In genomic region chr14:69353168-69353567, GRCh38 we compare ENCODE assay signal across 21 cellular contexts.
"Had no signal": no experiment of that assay in that cellular context is flagged by ENCODE, and none has a peak within 500 bp of the region (broad histone marks: within the 10 kb centered on the region; RNA-seq: fewer than 3 reads in every experiment).

No MANE protein-coding gene starts in this region.

- ATAC-seq: activated T-cell treated with anti-CD3 and anti-CD28 coated beads, Interleukin-2, amount 50 U/mL, for 72 hours; heart right ventricle; left cardiac atrium; sciatic nerve; stimulated activated naive B cell treated with anti-CD40 and anti-IgM and Interleukin-4, amounts not matched to agents 10 μg/mL and 1 μg/mL and 100 μg/mL, for 72 hours had no signal

- H3K27me3 ChIP-seq: adrenal gland, breast epithelium, colonic mucosa, heart right ventricle, testis, uterus had no signal

- H3K9me3 ChIP-seq: adrenal gland, breast epithelium, colonic mucosa, heart right ventricle, testis, uterus had no signal

- H3K4me3 ChIP-seq: adrenal gland, breast epithelium, colonic mucosa, heart right ventricle, testis, uterus had no signal

- DNase-seq: activated CD4-positive, alpha-beta memory T cell treated with anti-CD3 and anti-CD28 coated beads, Interleukin-2, amount 10 ng/mL, durations not matched to agents 7 days and 5 days; activated CD4-positive, alpha-beta T cell treated with anti-CD3 and anti-CD28 coated beads for 48 hours; activated T-cell treated with anti-CD3 and anti-CD28 coated beads, Interleukin-2, amount 50 U/mL, for 72 hours; adrenal gland; colonic mucosa; effector CD4-positive, alpha-beta T cell; erythroblast; foreskin fibroblast; heart right ventricle; islet precursor cell; left cardiac atrium; mesenchymal stem cell; nephron progenitor cell; occipital lobe; small intestine; stimulated activated naive B cell treated with anti-CD40 and anti-IgM and Interleukin-4, amounts not matched to agents 10 μg/mL and 1 μg/mL and 100 μg/mL, for 72 hours; testis; trophoblast cell; uterus had no signal

- H3K27ac ChIP-seq: adrenal gland, breast epithelium, colonic mucosa, heart right ventricle, testis, uterus had no signal

- H3K36me3 ChIP-seq: adrenal gland, breast epithelium, colonic mucosa, uterus had no signal

- H3K4me1 ChIP-seq: colonic mucosa, testis had no signal
